In genomic region chr11:70270877-70271634, GRCh38 we compare ENCODE assay signal across 8 cellular contexts. TPM values are rescaled to one million over a fixed set of nuclear protein-coding genes. Genes with fewer than 3 reads are reported as not detected.
DNase-seq lines count a peak whose midpoint lies in the region; ATAC-seq and TF ChIP-seq lines count a peak whose summit lies in the region.

No MANE protein-coding gene starts in this region.

- H3K4me1 ChIP-seq in ACC112 (ENCODE audit: control insufficient read depth, insufficient read depth, low read length, unreplicated experiment) (peaks cover 12% of the 10 kb centered on the region), psoas muscle (peaks cover 19% of the 10 kb centered on the region)

- H3K27me3 ChIP-seq in ACC112 (ENCODE audit: insufficient read depth, low read length) (peaks cover 5% of the 10 kb centered on the region), psoas muscle (ENCODE audit: insufficient read depth in 3 of 3, low read length in 2 of 3) (peaks cover 0 to 24% (median 5%) of the 10 kb centered on the region in 3 donors)

- peaks cover 48% of the 10 kb centered on the region for H3K79me2 ChIP-seq in ACC112 (ENCODE audit: control insufficient read depth, insufficient read depth, low read length, unreplicated experiment)

- H3K36me3 Mint-ChIP-seq in activated naive CD4-positive, alpha-beta T cell treated with anti-CD3 and anti-CD28 coated beads, Interleukin-2, amount 10 ng/mL, durations not matched to agents 7 days and 5 days, result peaks cover 28% of the 10 kb centered on the region

- H3K9me3 Mint-ChIP-seq in activated naive CD4-positive, alpha-beta T cell treated with anti-CD3 and anti-CD28 coated beads, Interleukin-2, amount 10 ng/mL, durations not matched to agents 7 days and 5 days, result no peaks in the 10 kb centered on the region

- peak overlapping the region; percentile 86 for H2AFZ ChIP-seq in ACC112 (ENCODE audit: low read length, unreplicated experiment)

- H3K36me3 ChIP-seq in ACC112 (ENCODE audit: insufficient read depth, low read length) (peaks cover 10% of the 10 kb centered on the region; the same call in 1 of the 2 replicates), psoas muscle (ENCODE audit: insufficient read depth in 1 of 2, low read depth in 1 of 2) (peaks cover 6 to 41% of the 10 kb centered on the region in 2 donors)

- peak overlapping the region; percentile 92 for H3K4me3 Mint-ChIP-seq in activated naive CD4-positive, alpha-beta T cell treated with anti-CD3 and anti-CD28 coated beads, Interleukin-2, amount 10 ng/mL, durations not matched to agents 7 days and 5 days

- TF ChIP-seq CTCF in psoas muscle (IDR thresholded peaks at IDR 0.05), result peak; percentile 14

- DNase-seq in RPMI8226 (peak; percentile 73), cardiac septum (ENCODE audit: low spot score) (peak; percentile 78), psoas muscle (peak; percentile 56 to 75)
- peak; percentile 69 for DNase-seq in activated naive CD4-positive, alpha-beta T cell treated with anti-CD3 and anti-CD28 coated beads, Interleukin-2, amount 10 ng/mL, durations not matched to agents 7 days and 5 days
- no peak for DNase-seq in NK-92 treated with Interleukin-12 subunit alpha and Interleukin-12 subunit beta, amount 100 ng/mL, for 24 hours (lab: John Stamatoyannopoulos, UW)

- H3K27ac Mint-ChIP-seq in activated naive CD4-positive, alpha-beta T cell treated with anti-CD3 and anti-CD28 coated beads, Interleukin-2, amount 10 ng/mL, durations not matched to agents 7 days and 5 days, result peak overlapping the region; percentile 7

- 1 to 2% (median 1%) methylated on average over 37 to 75 of the region's 75 CpGs for WGBS in psoas muscle, 3 donors

- ATAC-seq in GM18868 (IDR thresholded peaks at IDR 0.05; ENCODE audit: unreplicated experiment), result peak; percentile 26
- peak; percentile 36 for ATAC-seq in HG03097 (IDR thresholded peaks at IDR 0.05; ENCODE audit: low FRiP score, unreplicated experiment)
- peak; percentile 62 to 71 (median 64) for ATAC-seq in psoas muscle

- H3K4me3 ChIP-seq in ACC112 (ENCODE audit: low read depth, low read length) (peak overlapping the region; percentile 91), psoas muscle (peak overlapping the region; percentile 86)

- no peaks in the 10 kb centered on the region for H3K9me3 ChIP-seq in psoas muscle

- H3K27ac ChIP-seq in ACC112 (ENCODE audit: low read depth, low read length) (peak overlapping the region; percentile 56; the same call in 1 of the 2 replicates), psoas muscle (peak overlapping the region; percentile 91)

- peaks cover 42% of the 10 kb centered on the region for H3K4me1 Mint-ChIP-seq in activated naive CD4-positive, alpha-beta T cell treated with anti-CD3 and anti-CD28 coated beads, Interleukin-2, amount 10 ng/mL, durations not matched to agents 7 days and 5 days

- intact Hi-C loops in cardiac septum (cut with DNase I) (loop anchor here (5.0 to 10.0 kb wide), 2 partner anchors 66 to 126 kb away; partner anchors contain the start of genes CTTN and FADD), psoas muscle (cut with DNase I) (loop anchor here (5.0 to 10.0 kb wide), 3 partner anchors 64 to 1184 kb away; partner anchors contain the start of genes CTTN (in 1 of the 2) and NADSYN1 (in 1 of the 2))

- H3K27me3 Mint-ChIP-seq in activated naive CD4-positive, alpha-beta T cell treated with anti-CD3 and anti-CD28 coated beads, Interleukin-2, amount 10 ng/mL, durations not matched to agents 7 days and 5 days, result peaks cover 31% of the 10 kb centered on the region

- CTCF ChIA-PET in activated naive CD4-positive, alpha-beta T cell treated with anti-CD3 and anti-CD28 coated beads, Interleukin-2, amount 10 ng/mL, durations not matched to agents 7 days and 5 days (lab: Charles Lee), result no interaction called here

RNA-seq across cellular contexts. Expression of gene PPFIA1, which starts 0.6 kb away (rescaled TPM):
- total RNA-seq in cardiac septum (42.8 TPM), psoas muscle (10 to 100 TPM; 31.2 to 49.5 (median 44.2) TPM)
- polyA plus RNA-seq in psoas muscle, result 10 to 100 TPM; 16.7 to 34.3 (median 22.1) TPM
